In genomic region chr5:1746371-1747078, GRCh38 we compare ENCODE assay signal across 21 cellular contexts. TPM values are rescaled to one million over a fixed set of nuclear protein-coding genes. Genes with fewer than 3 reads are reported as not detected.
A peak's percentile ranks its signal among the peaks of the same experiment; 100 is the strongest.
DNase-seq lines count a peak whose midpoint lies in the region; ATAC-seq and TF ChIP-seq lines count a peak whose summit lies in the region.
"Had no signal": no experiment of that assay in that cellular context is flagged by ENCODE, and none has a peak within 500 bp of the region (broad histone marks: within the 10 kb centered on the region; RNA-seq: fewer than 3 reads in every experiment).

No MANE protein-coding gene starts in this region.

- H3K4ac ChIP-seq in neuronal stem cell (ENCODE audit: low read length): peak overlapping the region; percentile 76
- peak overlapping the region in 1 of 2 experiments; percentile 31 for H3K4ac ChIP-seq in mesenchymal stem cell (ENCODE audit: low read depth in 1 of 2, low read length in 2 of 2)

- no peak overlapping the region for H3K9ac ChIP-seq in neuronal stem cell (ENCODE audit: low read depth, low read length, poor library complexity)
- H3K9ac ChIP-seq in mesenchymal stem cell (ENCODE audit: low read length): no peak overlapping the region

- H4K91ac ChIP-seq in neuronal stem cell (ENCODE audit: low read depth, low read length, poor library complexity): no peak overlapping the region
- H4K91ac ChIP-seq in mesenchymal stem cell (ENCODE audit: low read length): no peak overlapping the region

- H2AK5ac ChIP-seq in neuronal stem cell (ENCODE audit: low read depth, low read length) (no peak overlapping the region), mesenchymal stem cell (ENCODE audit: low read length, severe bottlenecking) (no peak overlapping the region)

- H3K4me3 ChIP-seq in right atrium auricular region: no peak overlapping the region
- H3K4me3 ChIP-seq in coronary artery: no peak overlapping the region
- H3K4me3 ChIP-seq in neuronal stem cell (ENCODE audit: low read length in 2 of 2): peak overlapping the region in 1 of 2 donors; percentile 27
- H3K4me3 ChIP-seq in uterus: no peak overlapping the region
- no peak overlapping the region for H3K4me3 ChIP-seq in mesenchymal stem cell (ENCODE audit: insufficient read depth in 1 of 2, low read depth in 1 of 2, low read length in 2 of 2)

- H3K18ac ChIP-seq in neuronal stem cell (ENCODE audit: low read length) (peak overlapping the region; percentile 84), mesenchymal stem cell (ENCODE audit: low read depth in 1 of 2, low read length in 2 of 2) (no peak overlapping the region)

- no peak overlapping the region for H2BK120ac ChIP-seq in neuronal stem cell (ENCODE audit: low read depth, low read length)
- H2BK120ac ChIP-seq in mesenchymal stem cell (ENCODE audit: low read depth, low read length): no peak overlapping the region

- H3K27ac ChIP-seq in right atrium auricular region: no peak overlapping the region
- no peak overlapping the region for H3K27ac ChIP-seq in coronary artery
- H3K27ac ChIP-seq in neuronal stem cell (replicated peaks; ENCODE audit: low read length): no peak overlapping the region
- H3K27ac ChIP-seq in uterus: no peak overlapping the region
- no peak overlapping the region for H3K27ac ChIP-seq in mesenchymal stem cell (ENCODE audit: low read length, poor library complexity, severe bottlenecking)

- no peak overlapping the region for H2AFZ ChIP-seq in neuronal stem cell (ENCODE audit: low read length)
- no peak overlapping the region for H2AFZ ChIP-seq in mesenchymal stem cell (ENCODE audit: low read depth, low read length)

- H3K14ac ChIP-seq in neuronal stem cell (ENCODE audit: low read length) (peak overlapping the region; percentile 99), mesenchymal stem cell (ENCODE audit: low read length in 2 of 2) (no peak overlapping the region)

- ATAC-seq in GM19463 (IDR thresholded peaks at IDR 0.05; ENCODE audit: unreplicated experiment): no peak
- ATAC-seq: activated CD8-positive, alpha-beta T cell treated with anti-CD3 and anti-CD28 coated beads for 36 hours; activated naive CD4-positive, alpha-beta T cell treated with anti-CD3 and anti-CD28 coated beads, Interleukin-2, amount 50 U/mL, for 72 hours; esophagus mucosa had no signal

- peak overlapping the region; percentile 85 for H3K23ac ChIP-seq in neuronal stem cell (ENCODE audit: low read depth, low read length, poor library complexity)
- H3K23ac ChIP-seq in mesenchymal stem cell (ENCODE audit: low read length in 2 of 2): no peak overlapping the region

- intact Hi-C loops in cardiac septum (cut with DNase I) (no loop called here), uterus (cut with DNase I; ENCODE audit: low total_unique reads) (no loop called here)

- TF ChIP-seq POLR2A in uterus (IDR thresholded peaks at IDR 0.05): no peak

- TF ChIP-seq CTCF in right atrium auricular region (IDR thresholded peaks at IDR 0.05): no peak
- TF ChIP-seq CTCF in coronary artery (IDR thresholded peaks at IDR 0.05): no peak
- no peak for TF ChIP-seq CTCF in uterus (IDR thresholded peaks at IDR 0.05)

- WGBS in neuronal stem cell (ENCODE audit: extremely low coverage in 2 of 2, insufficient read length in 2 of 2, insufficient replicate concordance in 1 of 2), 2 donors: no CpG with 5 or more reads among the region's 63 CpGs
- 90% methylated on average over 58 of the region's 63 CpGs for WGBS in mesenchymal stem cell

- H3K9me3 ChIP-seq in right atrium auricular region: peaks cover 0 to 7% of the 10 kb centered on the region in 2 donors
- H3K9me3 ChIP-seq in neuronal stem cell (replicated peaks in 1 of 2; ENCODE audit: control insufficient read depth in 2 of 2, insufficient read depth in 1 of 2, low read depth in 1 of 2, low read length in 2 of 2): no peaks in the 10 kb centered on the region
- no peaks in the 10 kb centered on the region for H3K9me3 ChIP-seq in uterus
- H3K9me3 ChIP-seq in mesenchymal stem cell (ENCODE audit: control insufficient read depth, low read length): peaks cover 5% of the 10 kb centered on the region

- peak overlapping the region; percentile 67 for H2BK15ac ChIP-seq in neuronal stem cell (ENCODE audit: low read length)
- no peak overlapping the region for H2BK15ac ChIP-seq in mesenchymal stem cell (ENCODE audit: low read depth, poor library complexity, severe bottlenecking)

- H3K36me3 ChIP-seq in right atrium auricular region (no peaks in the 10 kb centered on the region), neuronal stem cell (replicated peaks in 1 of 2; ENCODE audit: control insufficient read depth in 2 of 2, insufficient read depth in 2 of 2, low read length in 2 of 2) (no peaks in the 10 kb centered on the region), uterus (no peaks in the 10 kb centered on the region), mesenchymal stem cell (ENCODE audit: control insufficient read depth in 1 of 2, insufficient read depth in 2 of 2, low read depth in 1 of 2, low read length in 2 of 2) (no peaks in the 10 kb centered on the region)

- peak overlapping the region; percentile 3 for H4K8ac ChIP-seq in neuronal stem cell (ENCODE audit: low read depth, low read length)
- no peak overlapping the region for H4K8ac ChIP-seq in mesenchymal stem cell (ENCODE audit: low read length)

- DNase-seq in cardiac septum (ENCODE audit: low spot score) (peak; percentile 56), right atrium auricular region (ENCODE audit: low spot score) (no peak), coronary artery (ENCODE audit: low spot score) (peak; percentile 58), neuronal stem cell (ENCODE audit: low spot score) (no peak), uterus (peak; percentile 8 to 11), mesenchymal stem cell (no peak)
- no peak for DNase-seq in stimulated activated CD4-positive, alpha-beta T cell treated with anti-CD3 and anti-CD28 coated beads, Interleukin-4, amount 100 ng/mL, for 4 hours
- DNase-seq: activated B cell treated with CpG ODN at 0.5 μM for 24 hours; activated CD8-positive, alpha-beta T cell treated with anti-CD3 and anti-CD28 coated beads for 36 hours; activated T-cell treated with anti-CD3 and anti-CD28 coated beads for 4 hours; effector CD8-positive, alpha-beta T cell; GOT3; hypothalamus; MV-4-11; NCI-H1694; NCI-H2171 treated with DMSO at 0.1 percent for 48 hours; NCI-H526 treated with DMSO at 0.1 percent for 48 hours; stimulated activated CD4-positive, alpha-beta T cell treated with anti-CD3 and anti-CD28 coated beads, Interleukin-12 subunit alpha, Interleukin-12 subunit beta, amount 100 ng/mL, for 4 hours had no signal

- H3K79me1 ChIP-seq in neuronal stem cell (ENCODE audit: low read depth, low read length) (peaks cover 4% of the 10 kb centered on the region), mesenchymal stem cell (replicated peaks; ENCODE audit: low read length, poor library complexity, severe bottlenecking) (no peaks in the 10 kb centered on the region)

- H3K4me1 ChIP-seq in right atrium auricular region (no peaks in the 10 kb centered on the region), neuronal stem cell (ENCODE audit: control insufficient read depth in 2 of 2, insufficient read depth in 1 of 2, low read depth in 1 of 2, low read length in 2 of 2) (peaks cover 0 to 1% of the 10 kb centered on the region in 2 donors), uterus (no peaks in the 10 kb centered on the region), mesenchymal stem cell (ENCODE audit: control insufficient read depth, insufficient read depth, low read depth, low read length) (no peaks in the 10 kb centered on the region)

- H3K27me3 ChIP-seq in right atrium auricular region (no peaks in the 10 kb centered on the region), neuronal stem cell (ENCODE audit: control insufficient read depth in 3 of 3, insufficient read depth in 3 of 3, low read depth in 1 of 3, low read length in 3 of 3) (no peaks in the 10 kb centered on the region), uterus (no peaks in the 10 kb centered on the region), mesenchymal stem cell (ENCODE audit: control insufficient read depth in 1 of 2, insufficient read depth in 1 of 2, low read length in 2 of 2) (peaks cover 0 to 38% of the 10 kb centered on the region in 2 experiments)

- H2BK5ac ChIP-seq in neuronal stem cell (ENCODE audit: low read length) (peak overlapping the region; percentile 53), mesenchymal stem cell (ENCODE audit: low read depth, low read length, poor library complexity, severe bottlenecking) (no peak overlapping the region)

- H2BK12ac ChIP-seq in neuronal stem cell (ENCODE audit: low read length) (no peak overlapping the region), mesenchymal stem cell (ENCODE audit: low read length in 2 of 2) (no peak overlapping the region)

- H3K4me2 ChIP-seq in neuronal stem cell (ENCODE audit: insufficient read depth, low read length, poor library complexity, severe bottlenecking) (no peak overlapping the region), mesenchymal stem cell (ENCODE audit: low read length, poor library complexity, severe bottlenecking) (no peak overlapping the region)

RNA-seq across cellular contexts. Expression of gene MRPL36, which starts 53.1 kb away (rescaled TPM):
- 43.2 TPM for total RNA-seq in cardiac septum
- total RNA-seq in right atrium auricular region: 10 to 100 TPM; 40.5 to 41.2 TPM
- 54.5 TPM for polyA plus RNA-seq in neuronal stem cell (2013, experiment 1 of 2)
- polyA plus RNA-seq in neuronal stem cell (2013, experiment 2 of 2): 56.1 TPM
- total RNA-seq in uterus: 100 to 1,000 TPM in 1 of 4 donors, 10 to 100 TPM in 3; 14.4 to 107 (median 31.6) TPM
- polyA plus RNA-seq in mesenchymal stem cell (2013, experiment 1 of 2): 94.6 TPM
- polyA plus RNA-seq in mesenchymal stem cell (2013, experiment 2 of 2): 92.6 TPM

RNA-seq across cellular contexts. Expression of gene NDUFS6, which starts 54.7 kb away (rescaled TPM):
- 78.6 TPM for total RNA-seq in cardiac septum
- total RNA-seq in right atrium auricular region: 100 to 1,000 TPM; 130 to 135 TPM
- 149 TPM for polyA plus RNA-seq in neuronal stem cell (2013, experiment 1 of 2)
- polyA plus RNA-seq in neuronal stem cell (2013, experiment 2 of 2): 147 TPM
- total RNA-seq in uterus: 10 to 100 TPM in 3 of 4 donors, 1 to 10 TPM in 1; 8.5 to 17.9 (median 14.6) TPM
- 102 TPM for polyA plus RNA-seq in mesenchymal stem cell (2013, experiment 1 of 2)
- 105 TPM for polyA plus RNA-seq in mesenchymal stem cell (2013, experiment 2 of 2)

Comparison
In these comparisons a context has a peak if more than half of its experiments do, and no peak if none do; other contexts are left out.
1. DNase-seq: peak in cardiac septum (single experiment), coronary artery (single experiment) and uterus (2 of 2); none in right atrium auricular region (single experiment), neuronal stem cell (single experiment), mesenchymal stem cell (single experiment) and stimulated activated CD4-positive, alpha-beta T cell treated with anti-CD3 and anti-CD28 coated beads, Interleukin-4, amount 100 ng/mL, for 4 hours (0 of 2).